15 cellular contexts compared by ENCODE assay signal in the genomic region with DNA sequence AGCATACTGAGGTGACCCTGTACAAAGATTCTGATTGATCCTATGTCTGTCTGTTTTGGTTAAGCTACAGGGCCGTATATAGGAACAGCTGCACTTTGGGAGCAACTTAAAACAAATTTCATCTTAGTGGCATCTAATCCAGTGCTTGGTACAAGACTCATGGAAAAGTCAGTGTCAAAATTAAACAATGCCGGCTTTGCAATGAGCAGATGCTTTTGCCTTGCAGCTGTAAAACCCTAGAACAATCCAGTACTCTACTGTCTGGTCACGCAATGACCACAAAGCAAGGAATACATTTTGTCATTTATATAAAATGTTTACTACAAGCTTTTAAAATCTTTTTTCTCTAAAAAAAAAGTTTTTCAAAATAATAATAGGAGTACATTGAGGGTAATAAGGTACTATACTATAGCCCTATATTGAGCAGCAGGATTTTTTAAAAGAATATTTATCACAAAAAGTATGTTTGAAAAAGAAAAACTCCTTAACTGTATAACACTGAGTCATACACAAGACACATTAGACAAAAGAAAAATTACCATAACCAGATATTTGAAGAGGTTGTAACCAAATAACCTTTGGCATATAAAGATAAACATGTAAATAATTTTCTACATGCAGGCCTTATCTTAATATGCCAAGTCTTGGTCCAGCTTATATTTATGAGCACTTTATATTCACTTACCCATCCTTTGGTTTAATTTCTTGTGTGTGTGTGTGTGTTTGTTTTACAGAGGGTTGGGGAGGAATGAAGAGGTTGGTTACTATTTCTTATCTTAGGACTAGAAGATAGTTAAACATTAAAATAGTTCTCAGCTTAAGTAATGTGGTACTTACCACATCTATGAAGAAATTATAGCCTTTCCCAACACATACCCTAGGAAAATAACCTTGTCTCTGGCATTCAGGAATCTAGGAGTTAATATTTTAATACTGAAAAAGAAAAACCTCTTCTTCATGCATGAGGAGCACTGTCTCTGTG.
DNase-seq lines count a peak whose midpoint lies in the region; ATAC-seq, FAIRE-seq and TF ChIP-seq lines count a peak whose summit lies in the region.
"Had no signal": no experiment of that assay in that cellular context is flagged by ENCODE, and none has a peak within 500 bp of the region (broad histone marks: within the 10 kb centered on the region; RNA-seq: fewer than 3 reads in every experiment).

No MANE protein-coding gene starts in this region.

- TF ChIP-seq CTCF in PC-9 (conservative IDR thresholded peaks at IDR 0.05) (no peak), esophagus muscularis mucosa (IDR thresholded peaks at IDR 0.05) (no peak)

- H3K4me1 ChIP-seq in PC-9 (replicated peaks; ENCODE audit: insufficient read depth) = no peaks in the 10 kb centered on the region
- peaks cover 0 to 12% (median 4%) of the 10 kb centered on the region in 4 donors for H3K4me1 ChIP-seq in esophagus muscularis mucosa

- H3K27ac ChIP-seq in PC-9 (0 out of 2 replicates have a peak overlapping the region, but pooled peaks have one; percentile 12), esophagus muscularis mucosa (replicated peaks in 1 of 4) (no peak overlapping the region)
- H3K27ac ChIP-seq: heart right ventricle, lower lobe of right lung, neutrophil, stomach had no signal

- H3K9me3 ChIP-seq in PC-9 (ENCODE audit: insufficient read depth, low read depth) (no peaks in the 10 kb centered on the region), esophagus muscularis mucosa (no peaks in the 10 kb centered on the region)
- H3K9me3 ChIP-seq: heart right ventricle, lower lobe of right lung, neutrophil, stomach had no signal

- H3K36me3 ChIP-seq in PC-9 (ENCODE audit: low read depth) = 0 out of 2 replicates have a peak, but pooled peaks cover 4% of the 10 kb centered on the region
- no peaks in the 10 kb centered on the region for H3K36me3 ChIP-seq in esophagus muscularis mucosa
- H3K36me3 ChIP-seq: heart right ventricle, lower lobe of right lung, neutrophil, stomach had no signal

- intact Hi-C loops in PC-9 (cut with micrococcal nuclease; ENCODE audit: unreplicated experiment) (no loop called here), esophagus muscularis mucosa (cut with DNase I) (no loop called here)

- H3K27me3 ChIP-seq in PC-9 (ENCODE audit: insufficient read depth, low read depth) = no peaks in the 10 kb centered on the region
- no peaks in the 10 kb centered on the region for H3K27me3 ChIP-seq in esophagus muscularis mucosa
- H3K27me3 ChIP-seq: heart right ventricle, neutrophil, stomach had no signal

- BruUV-seq in PC-9 (replicated peaks; lab: Mats Ljungman, UMichigan) = no TSS peak

- peak; percentile 88 for DNase-seq in Ammon's horn (ENCODE audit: low spot score)
- no peak for DNase-seq in PC-9
- DNase-seq in frontal cortex (ENCODE audit: low spot score in 2 of 2) = no peak
- peak; percentile 66 for DNase-seq in middle frontal gyrus (ENCODE audit: extremely low spot score, low spot score)
- DNase-seq in esophagus muscularis mucosa (ENCODE audit: extremely low spot score) = no peak
- no peak for DNase-seq in KBM-7
- DNase-seq in occipital lobe (lab: John Stamatoyannopoulos, UW) = no peak
- DNase-seq: activated naive CD4-positive, alpha-beta T cell treated with Interleukin-2 at 50 U/mL for 16 hours; central memory CD4-positive, alpha-beta T cell; heart right ventricle; lower lobe of right lung; NCI-H2227 treated with DMSO at 0.1 percent for 48 hours; stomach had no signal

- FAIRE-seq in frontal cortex (lab: Jason Lieb, UNC) = peak; percentile 94

- H3K4me2 ChIP-seq in PC-9 = no peak overlapping the region

- no peak overlapping the region for H2AFZ ChIP-seq in PC-9

- CTCF ChIA-PET in PC-9 (lab: Charles Lee) = interaction anchor here (0.6 kb wide), 2 partner anchors 43 to 60 kb away, joined by 3 to 4 read pairs; no protein-coding TSS in a partner anchor

- no peaks in the 10 kb centered on the region for H3K79me2 ChIP-seq in PC-9 (ENCODE audit: low read depth)

- H3K4me3 ChIP-seq in PC-9 = no peak overlapping the region
- H3K4me3 ChIP-seq in esophagus muscularis mucosa = no peak overlapping the region
- H3K4me3 ChIP-seq: heart right ventricle, lower lobe of right lung, stomach had no signal

- no peak for TF ChIP-seq POLR2A in esophagus muscularis mucosa (IDR thresholded peaks at IDR 0.05; ENCODE audit: low read depth)

- 0 out of 2 replicates have a peak, but pooled peaks cover 4% of the 10 kb centered on the region for H4K20me1 ChIP-seq in PC-9 (ENCODE audit: insufficient read depth)

- ATAC-seq in HG02840 (IDR thresholded peaks at IDR 0.05; ENCODE audit: low FRiP score, unreplicated experiment) = no peak
- ATAC-seq: heart right ventricle had no signal

- H3K9me2 ChIP-seq in PC-9 (ENCODE audit: insufficient read depth) = no peaks in the 10 kb centered on the region; the same call in 1 of the 2 replicates

- TF ChIP-seq EP300 in esophagus muscularis mucosa (IDR thresholded peaks at IDR 0.05) = no peak

- no peaks in the 10 kb centered on the region for H3F3A ChIP-seq in PC-9 (ENCODE audit: insufficient read depth, low read depth)

- POLR2A ChIA-PET in PC-9 (lab: Charles Lee; ENCODE audit: unreplicated experiment) = no interaction called here

- in situ Hi-C loops in KBM-7 (cut with MboI; ENCODE audit: low pct_unique_long_range_greater_than_20kb, low sequenced_read_pairs) = no loop called here

- 85% methylated on average over 3 of the region's 3 CpGs for WGBS in esophagus muscularis mucosa

Comparison
In these comparisons a context has a peak if more than half of its experiments do, and no peak if none do; other contexts are left out.
1. DNase-seq: peak in Ammon's horn (single experiment) and middle frontal gyrus (single experiment); none in PC-9 (0 of 2), frontal cortex (0 of 2), esophagus muscularis mucosa (single experiment), KBM-7 (single experiment) and occipital lobe (single experiment).